1 cellular context compared by ENCODE assay signal in genomic region chr3:187739561-187740445, GRCh38.
TF ChIP-seq lines count a peak whose summit lies in the region.

No MANE protein-coding gene starts in this region.

TF ChIP-seq in HepG2, 621 proteins besides CTCF, POLR2A, EP300 and RAD21 (continued from another document and continues in another):
- TF ChIP-seq ZNF646 (CRISPR knock-in tag; IDR thresholded peaks at IDR 0.05) (0 out of 2 replicates have a peak, but pooled peaks have one; percentile 36), BCL6 (CRISPR knock-in tag; IDR thresholded peaks at IDR 0.05) (peak; percentile 55; the same call in 1 of the 2 replicates), TAF1 (CRISPR knock-in tag; IDR thresholded peaks at IDR 0.05) (0 out of 2 replicates have a peak, but pooled peaks have one; percentile 19), ZNF251 (CRISPR knock-in tag; IDR thresholded peaks at IDR 0.05) (no peak), RXRB (CRISPR knock-in tag; IDR thresholded peaks at IDR 0.05; ENCODE audit: borderline replicate concordance) (peak; percentile 43), AGO2 (optimal IDR thresholded peaks at IDR 0.05; ENCODE audit: low read depth, low read length) (peak; percentile 92), KLF15 (CRISPR knock-in tag; IDR thresholded peaks at IDR 0.05; ENCODE audit: borderline replicate concordance) (0 out of 2 replicates have a peak, but pooled peaks have one; percentile 19), ZNF775 (CRISPR knock-in tag; IDR thresholded peaks at IDR 0.05; ENCODE audit: borderline replicate concordance) (no peak), ZC3H13 (CRISPR knock-in tag; IDR thresholded peaks at IDR 0.05) (peak; percentile 36; the same call in 1 of the 2 replicates), ASH2L (IDR thresholded peaks at IDR 0.05; ENCODE audit: insufficient read length, low read depth, low read length) (peak; percentile 15), ZNF274 (CRISPR knock-in tag; IDR thresholded peaks at IDR 0.05) (0 out of 2 replicates have a peak, but pooled peaks have one; percentile 42), JUN (CRISPR knock-in tag; IDR thresholded peaks at IDR 0.05) (peak; percentile 30; the same call in 1 of the 2 replicates), DMAP1 (CRISPR knock-in tag; IDR thresholded peaks at IDR 0.05) (peak; percentile 39; the same call in 1 of the 2 replicates), CEBPZ (IDR thresholded peaks at IDR 0.05; ENCODE audit: low read length) (no peak), ZBTB26 (CRISPR knock-in tag; IDR thresholded peaks at IDR 0.05; ENCODE audit: borderline replicate concordance) (0 out of 2 replicates have a peak, but pooled peaks have one; percentile 25), REL (CRISPR knock-in tag; conservative IDR thresholded peaks at IDR 0.05) (0 out of 2 replicates have a peak, but pooled peaks have one; percentile 63), ETV5 (CRISPR knock-in tag; IDR thresholded peaks at IDR 0.05; ENCODE audit: borderline replicate concordance) (0 out of 2 replicates have a peak, but pooled peaks have one; percentile 16), ZNF605 (CRISPR knock-in tag; IDR thresholded peaks at IDR 0.05) (peak; percentile 46; the same call in 1 of the 2 replicates), POGZ (CRISPR knock-in tag; IDR thresholded peaks at IDR 0.05) (peak; percentile 71; the same call in 1 of the 2 replicates), ZNF709 (CRISPR knock-in tag; IDR thresholded peaks at IDR 0.05) (peak; percentile 59; the same call in 1 of the 2 replicates), ZHX1 (CRISPR knock-in tag; IDR thresholded peaks at IDR 0.05; ENCODE audit: low read depth) (0 out of 2 replicates have a peak, but pooled peaks have one; percentile 23), GABPB1 (CRISPR knock-in tag; IDR thresholded peaks at IDR 0.05) (peak; percentile 62; the same call in 1 of the 2 replicates), HES4 (CRISPR knock-in tag; IDR thresholded peaks at IDR 0.05; ENCODE audit: borderline replicate concordance) (0 out of 2 replicates have a peak, but pooled peaks have one; percentile 22), FOXP4 (CRISPR knock-in tag; IDR thresholded peaks at IDR 0.05) (no peak; the same call in 1 of the 2 replicates), ATF7-NPFF (CRISPR knock-in tag; IDR thresholded peaks at IDR 0.05; ENCODE audit: low read depth) (peak; percentile 62; the same call in 1 of the 2 replicates), ZBTB10 (CRISPR knock-in tag; IDR thresholded peaks at IDR 0.05; ENCODE audit: borderline replicate concordance) (no peak), TEAD3 (CRISPR knock-in tag; optimal IDR thresholded peaks at IDR 0.05; ENCODE audit: borderline replicate concordance) (peak; percentile 49), PHF20 (CRISPR knock-in tag; IDR thresholded peaks at IDR 0.05) (no peak), MYPOP (CRISPR knock-in tag; IDR thresholded peaks at IDR 0.05) (peak; percentile 59; the same call in 1 of the 2 replicates), ZFY (CRISPR knock-in tag; IDR thresholded peaks at IDR 0.05) (peak; percentile 56; the same call in 1 of the 2 replicates), ZNF326 (CRISPR knock-in tag; IDR thresholded peaks at IDR 0.05; ENCODE audit: borderline replicate concordance) (peak; percentile 58; the same call in 1 of the 2 replicates), YY1 (IDR thresholded peaks at IDR 0.05; ENCODE audit: insufficient read depth, insufficient replicate concordance, low read depth, low read length) (peak; percentile 78), SIN3A (IDR thresholded peaks at IDR 0.05; ENCODE audit: borderline replicate concordance, low read depth, low read length) (peak; percentile 57; the same call in 1 of the 2 replicates), RELA (CRISPR knock-in tag; IDR thresholded peaks at IDR 0.05) (0 out of 2 replicates have a peak, but pooled peaks have one; percentile 28), MXI1 (IDR thresholded peaks at IDR 0.05; ENCODE audit: borderline replicate concordance, low read depth, low read length) (0 out of 3 replicates have a peak, but pooled peaks have one; percentile 28)
